In genomic region chr3:52784931-52785590, GRCh38 we compare ENCODE assay signal across 1 cellular context.
TF ChIP-seq lines count a peak whose summit lies in the region.

No MANE protein-coding gene starts in this region.

TF ChIP-seq in K562, 482 proteins besides CTCF, POLR2A, EP300 and RAD21:
- TF ChIP-seq SIN3A (IDR thresholded peaks at IDR 0.05; ENCODE audit: borderline replicate concordance in 2 of 2, control insufficient read depth in 1 of 2, low read depth in 2 of 2, low read length in 2 of 2), result no peak
- no peak for TF ChIP-seq FOXO4 (CRISPR knock-in tag; IDR thresholded peaks at IDR 0.05)
- TF ChIP-seq ZKSCAN1 (IDR thresholded peaks at IDR 0.05; ENCODE audit: low read depth, low read length), result 0 out of 2 replicates have a peak, but pooled peaks have one; percentile 46
- TF ChIP-seq NFIC (IDR thresholded peaks at IDR 0.05), result peak; percentile 19; the same call in 1 of the 2 replicates
- TF ChIP-seq CREBBP (IDR thresholded peaks at IDR 0.05; ENCODE audit: low read depth, low read length), result no peak
